In the genomic region with DNA sequence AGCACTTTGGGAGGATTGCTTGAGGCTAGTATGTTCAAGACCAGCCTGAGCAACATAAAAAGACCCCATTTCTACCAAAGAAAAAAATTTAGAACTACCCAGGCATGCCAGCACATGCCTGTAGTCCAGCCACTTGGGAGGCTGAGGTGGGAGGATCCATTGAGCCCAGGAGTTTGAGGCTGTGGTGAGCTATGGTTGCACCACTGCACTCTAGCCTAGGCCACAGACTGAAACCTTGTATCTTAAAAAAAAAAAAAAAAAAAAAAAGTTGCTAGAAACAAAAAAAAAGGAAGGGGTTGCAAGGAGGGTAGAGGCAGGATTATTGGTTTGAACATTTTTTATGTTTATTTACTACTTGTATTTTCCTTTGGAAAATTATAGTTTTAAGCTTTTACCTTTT, we compare ENCODE assay signal across 12 cellular contexts.
"Had no signal": no experiment of that assay in that cellular context is flagged by ENCODE, and none has a peak within 500 bp of the region (broad histone marks: within the 10 kb centered on the region; RNA-seq: fewer than 3 reads in every experiment).

No MANE protein-coding gene starts in this region.

- ATAC-seq: gastroesophageal sphincter, heart left ventricle, left lung had no signal

- H3K9me3 Mint-ChIP-seq: activated naive CD8-positive, alpha-beta T cell treated with anti-CD3 and anti-CD28 coated beads, Interleukin-2, amount 10 ng/mL, durations not matched to agents 7 days and 5 days; neural crest cell had no signal

- H3K4me3 Mint-ChIP-seq: activated naive CD8-positive, alpha-beta T cell treated with anti-CD3 and anti-CD28 coated beads, Interleukin-2, amount 10 ng/mL, durations not matched to agents 7 days and 5 days had no signal

- H3K4me3 ChIP-seq: esophagus muscularis mucosa, gastroesophageal sphincter, heart left ventricle, left lung, thyroid gland had no signal

- H3K27ac ChIP-seq: esophagus muscularis mucosa, gastroesophageal sphincter, heart left ventricle, left lung, thyroid gland had no signal

- DNase-seq: activated naive CD4-positive, alpha-beta T cell treated with Interleukin-2 at 50 U/mL for 16 hours; activated naive CD8-positive, alpha-beta T cell treated with anti-CD3 and anti-CD28 coated beads, Interleukin-2, amount 10 ng/mL, durations not matched to agents 7 days and 5 days; effector memory CD4-positive, alpha-beta T cell; heart left ventricle; kidney; left lung; retina; stimulated activated naive CD4-positive, alpha-beta T cell treated with Interleukin-2 at 50 U/mL for 16 hours; thyroid gland had no signal

- H3K27me3 Mint-ChIP-seq: activated naive CD8-positive, alpha-beta T cell treated with anti-CD3 and anti-CD28 coated beads, Interleukin-2, amount 10 ng/mL, durations not matched to agents 7 days and 5 days had no signal

- H3K36me3 ChIP-seq: thyroid gland had no signal

- H3K27me3 ChIP-seq: esophagus muscularis mucosa, gastroesophageal sphincter, heart left ventricle, left lung, thyroid gland had no signal

- H3K27ac Mint-ChIP-seq: activated naive CD8-positive, alpha-beta T cell treated with anti-CD3 and anti-CD28 coated beads, Interleukin-2, amount 10 ng/mL, durations not matched to agents 7 days and 5 days had no signal
